ENCODE assay signal across 8 cellular contexts in the genomic region with DNA sequence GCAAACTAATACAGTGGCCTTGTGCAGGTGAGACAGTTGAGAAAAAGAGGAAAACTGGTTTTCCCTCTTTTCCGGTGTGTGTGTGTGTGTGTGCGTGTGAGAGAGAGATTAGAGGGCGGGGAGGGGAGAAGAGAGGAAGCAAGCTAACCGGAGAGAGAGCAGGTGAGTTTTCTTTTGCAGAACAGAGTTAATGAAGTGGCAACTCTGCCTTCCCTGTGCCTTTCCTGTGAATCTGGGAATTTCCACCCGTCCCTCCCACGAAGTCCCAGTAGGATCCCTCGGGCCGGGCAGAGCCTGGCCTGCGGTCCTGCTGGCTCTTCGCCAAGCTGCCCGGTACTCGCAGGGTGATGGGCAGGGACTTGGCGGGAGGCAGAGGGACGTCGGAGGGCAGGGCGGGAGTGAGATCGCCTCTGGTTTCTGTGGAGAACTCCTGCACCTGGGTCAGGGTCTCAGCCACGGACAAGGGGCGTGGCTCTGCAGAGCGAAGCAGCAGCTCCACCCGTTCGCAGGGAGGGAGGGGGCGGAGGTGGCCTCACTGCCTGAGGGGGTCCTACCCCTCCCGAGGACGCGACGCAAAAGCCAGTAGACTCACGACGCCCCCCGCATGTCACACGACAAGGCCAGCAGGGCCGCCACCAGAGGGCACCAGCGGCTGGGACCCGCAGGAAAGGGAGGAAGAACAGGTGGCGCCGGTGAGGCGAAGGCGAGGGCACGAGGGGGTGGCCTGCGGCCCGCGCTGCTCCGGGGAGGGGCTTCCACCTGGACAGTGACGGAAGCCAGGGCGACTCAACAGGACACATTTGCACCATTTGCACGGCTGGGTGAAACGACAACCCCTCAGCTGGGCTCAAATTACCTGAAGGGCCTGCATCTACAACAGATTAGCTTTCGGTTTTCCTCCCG. TPM values are rescaled to one million over a fixed set of nuclear protein-coding genes. Genes with fewer than 3 reads are reported as not detected.
A peak's percentile ranks its signal among the peaks of the same experiment; 100 is the strongest.
DNase-seq lines count a peak whose midpoint lies in the region; ATAC-seq and TF ChIP-seq lines count a peak whose summit lies in the region.

No MANE protein-coding gene starts in this region.

- DNase-seq in GM13977 (ENCODE audit: low spot score) (peak; percentile 89), LHCN-M2 (ENCODE audit: low read depth) (peak; percentile 9), SJSA1 (ENCODE audit: low read depth in 1 of 2, low spot score in 2 of 2) (peak; percentile 28 to 62), left ventricle myocardium inferior (peak; percentile 55), retinal pigment epithelial cell (ENCODE audit: low read depth) (no peak)
- peak; percentile 80 for DNase-seq in activated naive CD4-positive, alpha-beta T cell treated with anti-CD3 and anti-CD28 coated beads, Interleukin-2, amount 50 U/mL, for 16 hours

- no peak for ATAC-seq in GM21367 (IDR thresholded peaks at IDR 0.05; ENCODE audit: unreplicated experiment)
- ATAC-seq in GM19035 (IDR thresholded peaks at IDR 0.05; ENCODE audit: unreplicated experiment) = no peak

- peaks cover 8% of the 10 kb centered on the region for H3K4me1 ChIP-seq in SJSA1 (replicated peaks)
- H3K4me1 ChIP-seq in left ventricle myocardium inferior = peaks cover 11% of the 10 kb centered on the region

- in situ Hi-C loops in GM13977 (cut with MboI; ENCODE audit: low pct_unique_long_range_greater_than_20kb, low sequenced_read_pairs, unreplicated experiment) = no loop called here

- H3K36me3 ChIP-seq in SJSA1 = no peaks in the 10 kb centered on the region
- H3K36me3 ChIP-seq in left ventricle myocardium inferior = no peaks in the 10 kb centered on the region

- H3K27ac ChIP-seq in SJSA1 (no peak overlapping the region), left ventricle myocardium inferior (replicated peaks) (no peak overlapping the region)

- H3K27me3 ChIP-seq in SJSA1 (replicated peaks) (0 out of 2 replicates have a peak, but pooled peaks cover 2% of the 10 kb centered on the region), left ventricle myocardium inferior (ENCODE audit: low read depth) (no peaks in the 10 kb centered on the region)

- H3K4me3 ChIP-seq in SJSA1 (peak overlapping the region; percentile 23), left ventricle myocardium inferior (peak overlapping the region; percentile 65), retinal pigment epithelial cell (ENCODE audit: low read length) (peak overlapping the region; percentile 51)

- intact Hi-C loops in left ventricle myocardium inferior (cut with micrococcal nuclease) = no loop called here

- no peaks in the 10 kb centered on the region; the same call in 1 of the 2 replicates for H3K9me3 ChIP-seq in SJSA1 (replicated peaks)
- H3K9me3 ChIP-seq in left ventricle myocardium inferior (replicated peaks) = peaks cover 9% of the 10 kb centered on the region

- TF ChIP-seq CTCF in GM13977 (IDR thresholded peaks at IDR 0.05; ENCODE audit: extremely low read depth, insufficient read depth, missing control alignments) = peak; percentile 93
- TF ChIP-seq CTCF in left ventricle myocardium inferior (IDR thresholded peaks at IDR 0.05; ENCODE audit: borderline replicate concordance) = peak; percentile 72
- peak; percentile 86 for TF ChIP-seq CTCF in retinal pigment epithelial cell (conservative IDR thresholded peaks at IDR 0.05; ENCODE audit: low read depth, low read length)

RNA-seq across cellular contexts. Expression of a gene that starts 51.2 kb away (rescaled TPM):
- total RNA-seq in LHCN-M2 (2014; rRNA removed) (2.1 and 3.2 TPM in 2 replicates), left ventricle myocardium inferior (not detected)
- 0.70 TPM for polyA plus RNA-seq in LHCN-M2 (2012)
- total RNA-seq in SJSA1 (2014; rRNA removed; shearing (Covaris generic)) = 3.1 and 7.2 TPM in 2 replicates

RNA-seq across cellular contexts. Expression of a gene that starts 59.2 kb away (rescaled TPM):
- 15.0 and 16.8 TPM in 2 replicates for total RNA-seq in LHCN-M2 (2014; rRNA removed)
- polyA plus RNA-seq in LHCN-M2 (2012) = 14.7 TPM
- total RNA-seq in SJSA1 (2014; rRNA removed; shearing (Covaris generic)) = 25.1 and 27.9 TPM in 2 replicates
- total RNA-seq in left ventricle myocardium inferior = 30.7 TPM
